29 cellular contexts compared by ENCODE assay signal in the genomic region with DNA sequence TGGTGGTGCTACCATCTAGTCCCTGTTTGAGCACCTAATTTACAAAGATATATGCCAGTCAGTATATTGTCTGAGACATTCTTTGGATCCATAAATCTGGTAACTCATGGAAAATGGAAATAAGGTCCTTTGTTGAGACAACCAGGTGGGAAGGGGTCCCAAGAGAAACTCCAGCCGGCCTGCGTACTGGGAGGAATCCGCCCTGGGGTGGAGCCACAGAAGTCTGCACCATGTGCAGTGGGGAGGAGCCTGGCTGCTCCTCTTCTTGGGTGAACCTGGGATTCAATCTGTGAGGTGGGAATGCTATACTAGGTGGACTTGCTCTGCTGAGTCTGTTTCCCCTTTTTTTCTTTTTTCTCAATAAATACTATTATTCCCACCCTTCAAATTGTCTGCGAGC.
"Had no signal": no experiment of that assay in that cellular context is flagged by ENCODE, and none has a peak within 500 bp of the region (broad histone marks: within the 10 kb centered on the region; RNA-seq: fewer than 3 reads in every experiment).

No MANE protein-coding gene starts in this region.

- ATAC-seq: activated T-helper 17 cell treated with anti-CD3 and anti-CD28 coated beads, Interleukin-2, amount 50 U/mL, for 72 hours; esophagus mucosa; left lobe of liver; natural killer cell; right cardiac atrium; stimulated activated naive B cell treated with anti-CD40 and anti-IgM and Interleukin-4, amounts not matched to agents 10 μg/mL and 1 μg/mL and 100 μg/mL, for 72 hours had no signal

- H3K4me1 ChIP-seq: uterus had no signal

- H3K27ac Mint-ChIP-seq: activated T-cell treated with anti-CD3 and anti-CD28 coated beads, Interleukin-2, amount 50 U/mL, for 24 hours; activated T-helper 17 cell treated with anti-CD3 and anti-CD28 coated beads, Interleukin-2, amount 50 U/mL, for 72 hours; immature natural killer cell; mesothelial cell of epicardium; stimulated activated naive B cell treated with anti-CD40 and anti-IgM and Interleukin-4, amounts not matched to agents 10 μg/mL and 1 μg/mL and 100 μg/mL, for 72 hours had no signal

- H2AFZ ChIP-seq: hepatocyte had no signal

- H3K27ac ChIP-seq: cardiac muscle cell, hepatocyte, ovary, skin epidermis, transverse colon, uterus, WERI-Rb-1 had no signal

- DNase-seq: activated CD4-positive, alpha-beta T cell treated with anti-CD3 and anti-CD28 coated beads for 1 hour; activated CD4-positive, alpha-beta T cell treated with anti-CD3 and anti-CD28 coated beads, Interleukin-2, amount 50 U/mL, for 4 hours; activated CD8-positive, alpha-beta memory T cell treated with anti-CD3 and anti-CD28 coated beads for 24 hours; activated CD8-positive, alpha-beta memory T cell treated with anti-CD3 and anti-CD28 coated beads, Interleukin-2, amount 50 U/mL, for 4 hours; activated naive CD4-positive, alpha-beta T cell treated with Interleukin-2 at 50 U/mL for 16 hours; activated naive CD8-positive, alpha-beta T cell treated with anti-CD3 and anti-CD28 coated beads for 36 hours; activated T-cell treated with anti-CD3 and anti-CD28 coated beads, Interleukin-2, amount 50 U/mL, for 24 hours; glutamatergic neuron; immature natural killer cell; natural killer cell; ovary; right cardiac atrium; stimulated activated CD4-positive, alpha-beta T cell treated with anti-CD3 and anti-CD28 coated beads, Interleukin-15, amount 100 ng/mL, for 24 hours; stimulated activated CD8-positive, alpha-beta memory T cell treated with anti-CD3 and anti-CD28 coated beads, Interleukin-4, amount 100 ng/mL, for 48 hours; stimulated activated naive B cell treated with anti-CD40 and anti-IgM and Interleukin-4, amounts not matched to agents 10 μg/mL and 1 μg/mL and 100 μg/mL, for 72 hours; T-helper 1 cell; transverse colon; uterus; WERI-Rb-1 had no signal

- H3K9me3 Mint-ChIP-seq: activated T-cell treated with anti-CD3 and anti-CD28 coated beads, Interleukin-2, amount 50 U/mL, for 24 hours; activated T-helper 17 cell treated with anti-CD3 and anti-CD28 coated beads, Interleukin-2, amount 50 U/mL, for 72 hours; immature natural killer cell; natural killer cell had no signal

- H3K79me2 ChIP-seq: hepatocyte had no signal

- H3K27me3 Mint-ChIP-seq: activated naive CD8-positive, alpha-beta T cell treated with anti-CD3 and anti-CD28 coated beads for 36 hours; activated T-cell treated with anti-CD3 and anti-CD28 coated beads, Interleukin-2, amount 50 U/mL, for 24 hours had no signal

- H3K4me3 Mint-ChIP-seq: activated naive CD8-positive, alpha-beta T cell treated with anti-CD3 and anti-CD28 coated beads for 36 hours; activated T-cell treated with anti-CD3 and anti-CD28 coated beads, Interleukin-2, amount 50 U/mL, for 24 hours; activated T-helper 17 cell treated with anti-CD3 and anti-CD28 coated beads, Interleukin-2, amount 50 U/mL, for 72 hours; mesothelial cell of epicardium; natural killer cell; stimulated activated naive B cell treated with anti-CD40 and anti-IgM and Interleukin-4, amounts not matched to agents 10 μg/mL and 1 μg/mL and 100 μg/mL, for 72 hours had no signal

- H3K27me3 ChIP-seq: cardiac muscle cell, hepatocyte, ovary, transverse colon, uterus had no signal

- H3K4me2 ChIP-seq: hepatocyte had no signal

- FAIRE-seq: frontal cortex, TTC549 had no signal

- H3K36me3 Mint-ChIP-seq: immature natural killer cell, mesothelial cell of epicardium, natural killer cell had no signal

- H3K4me3 ChIP-seq: cardiac muscle cell, hepatocyte, lung, ovary, skin epidermis, transverse colon, uterus had no signal

- H3K36me3 ChIP-seq: cardiac muscle cell, ovary, transverse colon, uterus, WERI-Rb-1 had no signal

- H3K9me3 ChIP-seq: ovary, transverse colon, uterus had no signal
